In the genomic region with DNA sequence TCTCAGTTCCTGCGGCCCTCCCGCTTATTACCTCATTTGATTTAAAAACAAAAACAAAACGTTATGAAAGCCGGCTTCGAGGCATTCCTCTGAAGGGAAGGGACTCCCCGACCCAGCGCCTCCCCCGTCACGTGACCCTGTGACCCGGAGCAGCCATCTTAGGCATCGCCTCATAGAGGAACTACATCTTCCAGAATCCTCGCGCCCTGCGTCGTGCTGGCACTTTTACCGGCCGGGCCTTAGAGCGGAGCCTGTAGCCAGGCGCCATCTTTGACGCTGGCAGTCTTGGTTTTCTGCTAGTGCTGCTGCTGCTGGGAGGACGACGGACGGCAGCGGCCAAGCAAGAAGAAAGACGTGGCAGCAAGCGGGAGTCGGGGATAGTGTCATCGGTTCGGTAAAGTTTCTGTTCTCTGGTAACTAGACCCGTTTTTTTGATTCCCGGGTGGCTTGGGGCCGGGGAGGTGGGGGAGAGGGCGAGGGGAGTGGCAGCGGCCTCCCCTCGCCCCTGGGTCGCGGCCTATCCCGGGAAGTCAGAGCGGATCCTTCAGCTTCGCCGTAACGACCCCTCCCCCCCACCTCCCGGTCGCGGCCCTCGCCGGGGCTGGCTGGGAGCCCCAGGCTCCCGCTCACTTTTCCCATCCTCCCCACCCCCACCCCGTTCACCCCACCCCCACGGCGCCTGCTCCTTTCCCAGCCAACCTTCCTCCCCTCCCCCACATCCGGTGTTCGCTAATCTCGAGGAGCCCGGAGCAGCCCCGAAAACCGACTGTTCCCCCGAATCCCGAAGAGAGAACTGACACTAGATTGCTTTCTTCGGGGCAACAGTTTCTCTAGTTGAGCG, we compare ENCODE assay signal across 8 cellular contexts. TPM values are rescaled to one million over a fixed set of nuclear protein-coding genes. Genes with fewer than 3 reads are reported as not detected.
DNase-seq lines count a peak whose midpoint lies in the region; TF ChIP-seq lines count a peak whose summit lies in the region.

A gene with protein sequence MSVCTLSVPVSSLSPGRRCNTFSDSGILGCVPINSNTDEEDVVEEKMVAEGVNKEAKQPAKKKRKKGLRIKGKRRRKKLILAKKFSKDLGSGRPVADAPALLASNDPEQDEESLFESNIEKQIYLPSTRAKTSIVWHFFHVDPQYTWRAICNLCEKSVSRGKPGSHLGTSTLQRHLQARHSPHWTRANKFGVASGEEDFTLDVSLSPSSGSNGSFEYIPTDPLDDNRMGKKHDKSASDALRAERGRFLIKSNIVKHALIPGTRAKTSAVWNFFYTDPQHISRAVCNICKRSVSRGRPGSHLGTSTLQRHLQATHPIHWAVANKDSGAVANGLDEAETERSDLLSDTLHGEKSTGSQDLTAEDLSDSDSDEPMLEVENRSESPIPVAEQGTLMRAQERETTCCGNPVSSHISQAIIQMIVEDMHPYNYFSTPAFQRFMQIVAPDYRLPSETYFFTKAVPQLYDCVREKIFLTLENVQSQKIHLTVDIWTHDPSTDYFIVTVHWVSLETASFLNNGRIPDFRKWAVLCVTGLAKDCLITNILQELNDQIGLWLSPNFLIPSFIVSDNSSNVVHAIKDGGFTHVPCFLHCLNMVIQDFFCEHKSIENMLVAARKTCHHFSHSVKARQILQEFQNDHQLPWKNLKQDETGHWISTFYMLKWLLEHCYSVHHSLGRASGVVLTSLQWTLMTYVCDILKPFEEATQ (N-terminal part only) (plus strand): TSS at position 242 of the 841 bp plus-strand sequence. CDS start 1,900 bp downstream, outside the sequence.
Gene ZC3H11A, plus strand, starts transcription at position 242 of the 841 bp plus-strand sequence. CDS start 21,448 bp downstream, outside the sequence.

- H3K4me3 ChIP-seq in H7 (ENCODE audit: insufficient read depth, low read depth, low read length) (peak within 1 kb of the TSS; percentile 81), fibroblast of pulmonary artery (replicated peaks; ENCODE audit: low read depth, low read length) (peak within 1 kb of the TSS; percentile 79)

- H3K27me3 ChIP-seq in H7 (ENCODE audit: control insufficient read depth, insufficient read depth, low read length) = no peaks in the 10 kb centered on the region

- peaks cover 10% of the 10 kb centered on the region for H3K36me3 ChIP-seq in H7 (replicated peaks; ENCODE audit: control insufficient read depth, insufficient read depth, low read length)

- peak within 1 kb of the TSS; percentile 98 to 100 (median 99) for H3K27ac Mint-ChIP-seq in nephron
- peak within 1 kb of the TSS; percentile 97 for H3K27ac Mint-ChIP-seq in stimulated activated naive CD8-positive, alpha-beta T cell treated with anti-CD3 and anti-CD28 coated beads, Interleukin-15, Interleukin-2, amounts not matched to agents 100 ng/mL and 50 ng/mL, for 24 hours

- H3K27me3 Mint-ChIP-seq in nephron (ENCODE audit: low read depth) = no peaks in the 10 kb centered on the region
- no peaks in the 10 kb centered on the region for H3K27me3 Mint-ChIP-seq in stimulated activated naive CD8-positive, alpha-beta T cell treated with anti-CD3 and anti-CD28 coated beads, Interleukin-15, Interleukin-2, amounts not matched to agents 100 ng/mL and 50 ng/mL, for 24 hours

- H3K4me1 Mint-ChIP-seq in nephron = peaks cover 41% of the 10 kb centered on the region
- H3K4me1 Mint-ChIP-seq in stimulated activated naive CD8-positive, alpha-beta T cell treated with anti-CD3 and anti-CD28 coated beads, Interleukin-15, Interleukin-2, amounts not matched to agents 100 ng/mL and 50 ng/mL, for 24 hours (ENCODE audit: low read depth) = peaks cover 50% of the 10 kb centered on the region

- DNase-seq in EL (peak; percentile 99), H7 (peak; percentile 93), M059J (ENCODE audit: low read depth) (peak; percentile 99), SHP77 (lab: John Stamatoyannopoulos, UW) (peak; percentile 97 to 98), fibroblast of pulmonary artery (ENCODE audit: low read depth) (peak; percentile 99)
- DNase-seq in activated effector memory CD4-positive, alpha-beta T cell treated with Interleukin-2 at 50 U/mL for 16 hours = peak; percentile 96

- TF ChIP-seq CTCF in fibroblast of pulmonary artery (IDR thresholded peaks at IDR 0.05; ENCODE audit: low read length, missing control alignments) (no peak), nephron (IDR thresholded peaks at IDR 0.05; ENCODE audit: unreplicated experiment in 3 of 3) (no peak)

- H3K36me3 Mint-ChIP-seq in nephron (ENCODE audit: low read depth) = peaks cover 42% of the 10 kb centered on the region
- peaks cover 42% of the 10 kb centered on the region for H3K36me3 Mint-ChIP-seq in stimulated activated naive CD8-positive, alpha-beta T cell treated with anti-CD3 and anti-CD28 coated beads, Interleukin-15, Interleukin-2, amounts not matched to agents 100 ng/mL and 50 ng/mL, for 24 hours (ENCODE audit: low read depth)

- peaks cover 3% of the 10 kb centered on the region for H3K9me3 Mint-ChIP-seq in nephron
- peaks cover 8% of the 10 kb centered on the region for H3K9me3 Mint-ChIP-seq in stimulated activated naive CD8-positive, alpha-beta T cell treated with anti-CD3 and anti-CD28 coated beads, Interleukin-15, Interleukin-2, amounts not matched to agents 100 ng/mL and 50 ng/mL, for 24 hours

- H3K4me3 Mint-ChIP-seq in nephron = peak within 1 kb of the TSS; percentile 93 to 97 (median 95)
- peak within 1 kb of the TSS; percentile 94 for H3K4me3 Mint-ChIP-seq in stimulated activated naive CD8-positive, alpha-beta T cell treated with anti-CD3 and anti-CD28 coated beads, Interleukin-15, Interleukin-2, amounts not matched to agents 100 ng/mL and 50 ng/mL, for 24 hours

RNA-seq across cellular contexts. Expression of the first gene that starts in this region (rescaled TPM):
- total RNA-seq in H7 (2014; rRNA removed; shearing (Covaris generic)) = 3.6 and 7.1 TPM in 2 replicates
- total RNA-seq in M059J (2014; rRNA removed; shearing (Covaris generic)) = 6.4 and 7.4 TPM in 2 replicates

RNA-seq across cellular contexts. Expression of gene ZC3H11A, which starts in this region (rescaled TPM):
- total RNA-seq in H7 (2014; rRNA removed; shearing (Covaris generic)) = 72.0 and 105 TPM in 2 replicates
- 81.1 and 108 TPM in 2 replicates for total RNA-seq in M059J (2014; rRNA removed; shearing (Covaris generic))

Comparison
In these comparisons a context has a peak if more than half of its experiments do, and no peak if none do; other contexts are left out.
1. Peak in every context shown above with its lines: DNase-seq and H3K4me3 ChIP-seq.